ENCODE assay signal across 1 cellular context in genomic region chr6:152552616-152553209, GRCh38.
TF ChIP-seq lines count a peak whose summit lies in the region.

No MANE protein-coding gene starts in this region.

TF ChIP-seq in HepG2, 621 proteins besides CTCF, POLR2A, EP300 and RAD21 (continued from another document):
- 0 out of 4 replicates have a peak, but pooled peaks of 1 of the 2 experiments have one; percentile 24 for TF ChIP-seq HMGXB4 (CRISPR knock-in tag; IDR thresholded peaks at IDR 0.05; ENCODE audit: borderline replicate concordance in 1 of 2, low read depth in 1 of 2)
- peak; percentile 25; the same call in 1 of the 2 replicates for TF ChIP-seq ETV5 (CRISPR knock-in tag; IDR thresholded peaks at IDR 0.05; ENCODE audit: borderline replicate concordance)
- TF ChIP-seq KDM2A (CRISPR knock-in tag; IDR thresholded peaks at IDR 0.05; ENCODE audit: borderline replicate concordance, low read depth) = peak; percentile 57; the same call in 1 of the 2 replicates
- no peak for TF ChIP-seq ZNF503 (CRISPR knock-in tag; IDR thresholded peaks at IDR 0.05)
- peak; percentile 52; the same call in 1 of the 2 replicates for TF ChIP-seq RXRB (CRISPR knock-in tag; IDR thresholded peaks at IDR 0.05; ENCODE audit: borderline replicate concordance)
- peak; percentile 64 for TF ChIP-seq XRCC5 (optimal IDR thresholded peaks at IDR 0.05; ENCODE audit: low read length)
- TF ChIP-seq SMC3 (IDR thresholded peaks at IDR 0.05; ENCODE audit: low read length) = peak; percentile 93
- TF ChIP-seq ZBTB25 (CRISPR knock-in tag; IDR thresholded peaks at IDR 0.05) = no peak
- 0 out of 2 replicates have a peak, but pooled peaks have one; percentile 21 for TF ChIP-seq PPARG (CRISPR knock-in tag; conservative IDR thresholded peaks at IDR 0.05)
- no peak for TF ChIP-seq NR1H2 (CRISPR knock-in tag; IDR thresholded peaks at IDR 0.05; ENCODE audit: borderline replicate concordance, low read depth)
- TF ChIP-seq BCLAF1 (IDR thresholded peaks at IDR 0.05) = no peak
- TF ChIP-seq SMAD3 (CRISPR knock-in tag; IDR thresholded peaks at IDR 0.05) = peak; percentile 34; the same call in 1 of the 2 replicates
- peak; percentile 32; the same call in 1 of the 2 replicates for TF ChIP-seq ZNF788 (CRISPR knock-in tag; IDR thresholded peaks at IDR 0.05; ENCODE audit: borderline replicate concordance)
- peak; percentile 24 for TF ChIP-seq ZFP36 (IDR thresholded peaks at IDR 0.05; ENCODE audit: borderline replicate concordance, low read depth, low read length, partially characterized antibody)
- TF ChIP-seq ERF (CRISPR knock-in tag; IDR thresholded peaks at IDR 0.05) = 0 out of 2 replicates have a peak, but pooled peaks have one; percentile 54
- TF ChIP-seq ZMYM3 (CRISPR knock-in tag; IDR thresholded peaks at IDR 0.05) = no peak
- no peak for TF ChIP-seq ZNF430 (CRISPR knock-in tag; IDR thresholded peaks at IDR 0.05)
- TF ChIP-seq SOX5 (CRISPR knock-in tag; IDR thresholded peaks at IDR 0.05; ENCODE audit: borderline replicate concordance) = 0 out of 2 replicates have a peak, but pooled peaks have one; percentile 22
TF ChIP-seq in HepG2: peak in this region for 16.
